ENCODE assay signal across 9 cellular contexts in the genomic region with DNA sequence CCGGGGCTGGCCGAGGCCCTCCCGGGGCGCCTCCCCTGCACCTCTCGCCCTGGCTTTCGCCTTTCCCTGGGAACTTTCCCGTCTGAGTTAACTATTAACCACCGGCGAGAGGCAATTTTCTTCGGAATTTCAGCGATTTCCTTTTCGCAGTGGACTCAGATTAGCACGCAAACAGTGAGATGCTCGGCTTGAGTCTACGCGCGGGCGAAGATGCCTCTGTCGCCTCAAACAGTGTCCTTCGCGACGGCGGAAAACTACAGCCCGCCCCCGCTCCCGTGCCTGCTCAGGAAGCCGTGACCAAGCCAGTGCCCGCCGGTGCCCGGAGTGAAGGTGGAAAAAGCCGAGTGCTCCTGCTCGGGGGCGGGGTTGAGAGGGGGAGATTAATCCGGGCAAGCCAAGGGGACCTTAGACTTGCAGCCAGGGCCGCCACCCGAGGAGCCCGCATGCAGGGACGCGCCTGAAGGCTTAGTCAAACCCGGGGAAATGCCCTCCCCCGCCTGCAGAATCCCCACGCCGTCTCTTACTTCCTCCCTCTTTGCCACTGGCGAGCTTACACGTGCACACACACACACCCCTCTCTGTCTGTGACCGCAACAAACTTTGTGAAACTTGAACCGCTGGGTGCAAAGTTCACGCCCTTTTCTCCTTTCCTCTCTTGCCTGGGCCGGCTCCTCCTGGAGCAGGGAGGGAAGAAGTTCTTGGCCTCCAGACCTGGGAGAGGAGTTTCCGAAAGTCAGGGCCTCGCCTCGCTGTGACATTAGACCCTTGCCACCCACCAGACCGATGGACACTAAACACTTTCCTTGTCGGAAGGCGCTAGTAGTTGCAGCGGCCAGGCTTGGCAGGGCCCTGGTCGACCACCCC. TPM values are rescaled to one million over a fixed set of nuclear protein-coding genes. Genes with fewer than 3 reads are reported as not detected.
DNase-seq lines count a peak whose midpoint lies in the region; ATAC-seq and TF ChIP-seq lines count a peak whose summit lies in the region.
"Had no signal": no experiment of that assay in that cellular context is flagged by ENCODE, and none has a peak within 500 bp of the region (broad histone marks: within the 10 kb centered on the region; RNA-seq: fewer than 3 reads in every experiment).

No MANE protein-coding gene starts in this region.

- H3K36me3 Mint-ChIP-seq in effector memory CD8-positive, alpha-beta T cell (ENCODE audit: insufficient read depth): no peaks in the 10 kb centered on the region
- no peaks in the 10 kb centered on the region for H3K36me3 Mint-ChIP-seq in progenitor cell of endocrine pancreas (ENCODE audit: insufficient read depth)

- H3K9me3 Mint-ChIP-seq in effector memory CD8-positive, alpha-beta T cell: no peaks in the 10 kb centered on the region
- no peaks in the 10 kb centered on the region for H3K9me3 Mint-ChIP-seq in progenitor cell of endocrine pancreas (ENCODE audit: low read depth)

- peak overlapping the region; percentile 66 to 72 for H3K4me3 Mint-ChIP-seq in effector memory CD8-positive, alpha-beta T cell
- peak overlapping the region; percentile 54 for H3K4me3 Mint-ChIP-seq in progenitor cell of endocrine pancreas (ENCODE audit: low read depth)

- H3K27me3 Mint-ChIP-seq in effector memory CD8-positive, alpha-beta T cell: peaks cover 81 to 97% of the 10 kb centered on the region in 2 donors
- H3K27me3 Mint-ChIP-seq in progenitor cell of endocrine pancreas: peaks cover 95% of the 10 kb centered on the region

- peak; percentile 65 for DNase-seq in GF-D8 (lab: John Stamatoyannopoulos, UW)
- peak; percentile 66 to 73 for DNase-seq in NOMO-1 (lab: John Stamatoyannopoulos, UW; ENCODE audit: unreplicated experiment in 2 of 2)
- no peak for DNase-seq in effector memory CD8-positive, alpha-beta T cell
- DNase-seq in progenitor cell of endocrine pancreas (ENCODE audit: low spot score, unreplicated experiment): no peak
- DNase-seq in iPS-NIHi11 (ENCODE audit: low spot score): no peak
- no peak for DNase-seq in NCI-H748 treated with DMSO at 0.1 percent for 48 hours (lab: John Stamatoyannopoulos, UW)

- peak; percentile 69 for ATAC-seq in GM21619 (IDR thresholded peaks at IDR 0.05; ENCODE audit: unreplicated experiment)
- ATAC-seq in effector memory CD8-positive, alpha-beta T cell (replicated peaks): peak; percentile 71
- ATAC-seq in GM18873 (IDR thresholded peaks at IDR 0.05; ENCODE audit: low FRiP score, unreplicated experiment): no peak

- peaks cover 19 to 41% of the 10 kb centered on the region in 2 donors for H3K4me1 Mint-ChIP-seq in effector memory CD8-positive, alpha-beta T cell (ENCODE audit: low read depth in 2 of 2)
- peaks cover 23% of the 10 kb centered on the region for H3K4me1 Mint-ChIP-seq in progenitor cell of endocrine pancreas (ENCODE audit: low read depth)

- no peak overlapping the region for H3K27ac Mint-ChIP-seq in effector memory CD8-positive, alpha-beta T cell
- peak overlapping the region; percentile 86 for H3K27ac Mint-ChIP-seq in progenitor cell of endocrine pancreas

- no peak for TF ChIP-seq CTCF in progenitor cell of endocrine pancreas (IDR thresholded peaks at IDR 0.05; ENCODE audit: unreplicated experiment)

RNA-seq across cellular contexts. Expression of a gene that starts 14.4 kb away (rescaled TPM):
- total RNA-seq in progenitor cell of endocrine pancreas: not detected in 2 replicates
- total RNA-seq: RPMI7951 had no signal

Comparison
In these comparisons a context has a peak if more than half of its experiments do, and no peak if none do; other contexts are left out.
1. DNase-seq: peak in GF-D8 (single experiment) and NOMO-1 (2 of 2); none in effector memory CD8-positive, alpha-beta T cell (0 of 3), progenitor cell of endocrine pancreas (single experiment), iPS-NIHi11 (single experiment) and NCI-H748 treated with DMSO at 0.1 percent for 48 hours (single experiment).